8 cellular contexts compared by ENCODE assay signal in the genomic region with DNA sequence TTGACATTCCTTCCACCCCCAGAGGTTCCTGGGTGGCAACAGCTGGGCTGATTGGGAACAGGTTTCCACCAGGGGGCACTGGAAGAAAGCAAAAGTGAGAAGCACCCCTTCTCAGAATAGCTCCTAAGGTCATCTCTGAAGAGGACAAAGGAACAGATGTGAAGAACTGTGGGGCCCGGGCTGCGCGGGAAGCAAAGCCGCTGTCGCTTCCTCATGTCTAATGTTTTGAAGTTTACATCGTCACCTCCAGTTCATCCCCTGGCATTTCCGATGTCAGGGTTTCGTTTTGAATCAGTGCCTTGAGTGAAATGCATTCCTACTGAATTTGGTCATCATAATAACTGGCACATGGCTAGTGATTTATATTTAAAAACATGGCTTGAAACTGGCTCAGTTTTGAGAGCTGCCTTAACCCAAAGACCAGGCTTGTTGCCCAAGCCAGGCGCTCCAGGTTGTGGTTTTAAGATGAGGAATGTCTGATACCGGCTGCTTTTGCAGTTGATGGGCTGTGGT. TPM values are rescaled to one million over a fixed set of nuclear protein-coding genes. Genes with fewer than 3 reads are reported as not detected.
DNase-seq lines count a peak whose midpoint lies in the region; ATAC-seq and TF ChIP-seq lines count a peak whose summit lies in the region.

No MANE protein-coding gene starts in this region.

- peak; percentile 76 for ATAC-seq in GM19023 (IDR thresholded peaks at IDR 0.05; ENCODE audit: unreplicated experiment)
- ATAC-seq in HG03139 (IDR thresholded peaks at IDR 0.05; ENCODE audit: unreplicated experiment), result peak; percentile 82
- ATAC-seq in effector memory CD8-positive, alpha-beta T cell (replicated peaks), result peak; percentile 67

- TF ChIP-seq CTCF in AG09319 (IDR thresholded peaks at IDR 0.05; ENCODE audit: low read depth, low read length), result peak; percentile 67

- POLR2A ChIA-PET in activated CD4-positive, alpha-beta memory T cell treated with anti-CD3 and anti-CD28 coated beads, Interleukin-2, amount 10 ng/mL, durations not matched to agents 7 days and 5 days (lab: Charles Lee), result interaction anchor here (1.0 to 4.7 kb wide), 4 partner anchors 10 to 24 kb away, joined by 3 to 77 read pairs (median 3); no protein-coding TSS in a partner anchor

- H3K27ac Mint-ChIP-seq in activated CD4-positive, alpha-beta memory T cell treated with anti-CD3 and anti-CD28 coated beads, Interleukin-2, amount 10 ng/mL, durations not matched to agents 7 days and 5 days, result peak overlapping the region; percentile 78
- H3K27ac Mint-ChIP-seq in effector memory CD8-positive, alpha-beta T cell, result peak overlapping the region; percentile 87 to 95

- DNase-seq in AG09319 (ENCODE audit: extremely low read depth, low read depth) (peak; percentile 86), NCI-H82 treated with DMSO at 0.1 percent for 48 hours (lab: John Stamatoyannopoulos, UW; ENCODE audit: unreplicated experiment) (peak; percentile 50), midbrain (lab: John Stamatoyannopoulos, UW) (peak; percentile 1)
- DNase-seq in activated CD4-positive, alpha-beta memory T cell treated with anti-CD3 and anti-CD28 coated beads, Interleukin-2, amount 10 ng/mL, durations not matched to agents 7 days and 5 days, result peak; percentile 83
- peak; percentile 41 to 48 (median 42) for DNase-seq in effector memory CD8-positive, alpha-beta T cell
- DNase-seq in stimulated activated CD8-positive, alpha-beta memory T cell treated with anti-CD3 and anti-CD28 coated beads, Interleukin-4, amount 100 ng/mL, for 48 hours, result peak; percentile 83

- H3K9me3 Mint-ChIP-seq in activated CD4-positive, alpha-beta memory T cell treated with anti-CD3 and anti-CD28 coated beads, Interleukin-2, amount 10 ng/mL, durations not matched to agents 7 days and 5 days, result no peaks in the 10 kb centered on the region
- H3K9me3 Mint-ChIP-seq in effector memory CD8-positive, alpha-beta T cell, result no peaks in the 10 kb centered on the region

- H3K27me3 Mint-ChIP-seq in activated CD4-positive, alpha-beta memory T cell treated with anti-CD3 and anti-CD28 coated beads, Interleukin-2, amount 10 ng/mL, durations not matched to agents 7 days and 5 days, result no peaks in the 10 kb centered on the region
- peaks cover 0 to 15% of the 10 kb centered on the region in 2 donors for H3K27me3 Mint-ChIP-seq in effector memory CD8-positive, alpha-beta T cell

- peaks cover 77% of the 10 kb centered on the region for H3K4me1 Mint-ChIP-seq in activated CD4-positive, alpha-beta memory T cell treated with anti-CD3 and anti-CD28 coated beads, Interleukin-2, amount 10 ng/mL, durations not matched to agents 7 days and 5 days
- H3K4me1 Mint-ChIP-seq in effector memory CD8-positive, alpha-beta T cell (ENCODE audit: low read depth in 2 of 2), result peaks cover 12 to 61% of the 10 kb centered on the region in 2 donors

- CTCF ChIA-PET in activated CD4-positive, alpha-beta memory T cell treated with anti-CD3 and anti-CD28 coated beads, Interleukin-2, amount 10 ng/mL, durations not matched to agents 7 days and 5 days (lab: Charles Lee), result interaction anchor here (0.7 to 8.7 kb wide), 10 partner anchors 9 to 779 kb away, joined by 3 to 114 read pairs (median 4); partner anchors contain the start of gene OCIAD2

- peaks cover 32% of the 10 kb centered on the region for H3K36me3 Mint-ChIP-seq in activated CD4-positive, alpha-beta memory T cell treated with anti-CD3 and anti-CD28 coated beads, Interleukin-2, amount 10 ng/mL, durations not matched to agents 7 days and 5 days (ENCODE audit: low read depth)
- peaks cover 15% of the 10 kb centered on the region for H3K36me3 Mint-ChIP-seq in effector memory CD8-positive, alpha-beta T cell (ENCODE audit: insufficient read depth)

- peak overlapping the region; percentile 50 for H3K4me3 Mint-ChIP-seq in activated CD4-positive, alpha-beta memory T cell treated with anti-CD3 and anti-CD28 coated beads, Interleukin-2, amount 10 ng/mL, durations not matched to agents 7 days and 5 days
- H3K4me3 Mint-ChIP-seq in effector memory CD8-positive, alpha-beta T cell, result peak overlapping the region; percentile 61 to 79

RNA-seq across cellular contexts. Expression of gene TXK, which starts 6.1 kb away (rescaled TPM):
- total RNA-seq in activated CD4-positive, alpha-beta memory T cell treated with anti-CD3 and anti-CD28 coated beads, Interleukin-2, amount 10 ng/mL, durations not matched to agents 7 days and 5 days, result 10 to 100 TPM; 15.2 to 18.5 TPM

Comparison
In these comparisons a context has a peak if more than half of its experiments do, and no peak if none do; other contexts are left out.
1. Peak in every context shown above with its lines: DNase-seq and ATAC-seq.
2. DNase-seq: peak in every context shown above with its lines; median percentile 86 in AG09319; 83 in activated CD4-positive, alpha-beta memory T cell treated with anti-CD3 and anti-CD28 coated beads, Interleukin-2, amount 10 ng/mL, durations not matched to agents 7 days and 5 days; 83 in stimulated activated CD8-positive, alpha-beta memory T cell treated with anti-CD3 and anti-CD28 coated beads, Interleukin-4, amount 100 ng/mL, for 48 hours; 50 in NCI-H82 treated with DMSO at 0.1 percent for 48 hours; 42 in effector memory CD8-positive, alpha-beta T cell; 1 in midbrain.